ENCODE assay signal across 16 cellular contexts in the genomic region with DNA sequence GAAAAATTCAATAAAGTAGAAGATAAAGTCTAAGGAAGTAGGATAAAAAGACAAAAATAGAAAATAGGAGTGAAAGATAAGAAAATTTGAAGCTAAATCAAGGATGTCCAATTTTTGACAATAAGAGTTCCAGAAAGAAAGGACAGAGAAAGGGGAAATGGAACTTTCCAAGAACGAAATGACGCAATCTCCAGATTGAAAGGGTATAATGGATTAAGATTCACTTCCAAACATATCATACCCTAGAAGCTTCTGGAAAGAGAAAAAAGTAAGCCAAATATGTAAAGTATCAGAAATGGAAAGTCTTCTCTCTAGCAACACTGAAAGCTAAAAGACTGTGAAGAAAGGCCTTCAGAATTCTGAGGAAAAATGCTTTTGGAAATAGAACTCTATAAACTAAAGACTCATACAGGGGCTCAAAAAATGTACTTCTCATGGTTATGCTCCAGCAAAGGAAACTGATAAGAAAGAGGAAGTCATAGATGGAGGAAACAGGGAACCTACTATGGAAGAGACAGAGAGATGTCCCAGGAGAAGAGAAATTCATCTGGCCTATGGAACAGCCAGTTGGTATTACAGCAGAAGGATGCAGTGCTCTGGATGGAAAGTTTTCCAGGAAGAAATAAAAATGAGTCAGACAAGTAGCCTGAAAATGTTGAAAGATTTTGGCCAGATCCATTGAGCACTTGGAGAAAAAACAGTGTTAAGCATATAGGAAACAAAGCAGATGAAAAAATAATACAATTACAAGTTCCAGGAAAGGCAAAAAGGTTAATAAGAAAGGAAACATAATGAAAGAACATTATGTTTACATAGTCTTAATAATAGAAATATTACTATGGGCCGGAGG. TPM values are rescaled to one million over a fixed set of nuclear protein-coding genes. Genes with fewer than 3 reads are reported as not detected.
A peak's percentile ranks its signal among the peaks of the same experiment; 100 is the strongest.
DNase-seq lines count a peak whose midpoint lies in the region; ATAC-seq, FAIRE-seq and TF ChIP-seq lines count a peak whose summit lies in the region.
"Had no signal": no experiment of that assay in that cellular context is flagged by ENCODE, and none has a peak within 500 bp of the region (broad histone marks: within the 10 kb centered on the region; RNA-seq: fewer than 3 reads in every experiment).

No MANE protein-coding gene starts in this region.

- CTCF ChIA-PET in CD4-positive, alpha-beta memory T cell (lab: Charles Lee; ENCODE audit: partially characterized antibody) = interaction anchor here (1.2 to 1.7 kb wide), 6 partner anchors 13 to 84 kb away, joined by 3 to 7 read pairs (median 4); no protein-coding TSS in a partner anchor
- CTCF ChIA-PET in activated CD4-positive, alpha-beta memory T cell treated with anti-CD3 and anti-CD28 coated beads for 36 hours (lab: Charles Lee) = interaction anchor here (1.6 to 4.0 kb wide), 2 partner anchors 11 to 48 kb away, joined by 6 to 19 read pairs; no protein-coding TSS in a partner anchor

- POLR2A ChIA-PET in CD4-positive, alpha-beta memory T cell (lab: Charles Lee; ENCODE audit: partially characterized antibody) = interaction anchor here (0.7 to 7.9 kb wide), 8 partner anchors 9 to 42 kb away, joined by 3 to 76 read pairs (median 4); a partner anchor contains a TSS
- POLR2A ChIA-PET in activated CD4-positive, alpha-beta memory T cell treated with anti-CD3 and anti-CD28 coated beads for 36 hours (lab: Charles Lee) = no interaction called here

- H3K27me3 Mint-ChIP-seq in CD4-positive, alpha-beta memory T cell = no peaks in the 10 kb centered on the region
- H3K27me3 Mint-ChIP-seq in activated CD4-positive, alpha-beta memory T cell treated with anti-CD3 and anti-CD28 coated beads for 36 hours = no peaks in the 10 kb centered on the region

- peaks cover 50% of the 10 kb centered on the region for H3K36me3 ChIP-seq in CD4-positive, alpha-beta memory T cell (ENCODE audit: insufficient read depth, low read length)
- H3K36me3 ChIP-seq in gastroesophageal sphincter = peaks cover 0 to 28% of the 10 kb centered on the region in 2 donors

- peaks cover 48 to 62% of the 10 kb centered on the region in 2 donors for H3K36me3 Mint-ChIP-seq in CD4-positive, alpha-beta memory T cell
- peaks cover 46% of the 10 kb centered on the region for H3K36me3 Mint-ChIP-seq in activated CD4-positive, alpha-beta memory T cell treated with anti-CD3 and anti-CD28 coated beads for 36 hours

- H3K4me1 ChIP-seq in CD4-positive, alpha-beta memory T cell (ENCODE audit: insufficient read depth, low read length) = peaks cover 7% of the 10 kb centered on the region
- peaks cover 0 to 22% (median 0%) of the 10 kb centered on the region in 3 donors for H3K4me1 ChIP-seq in gastroesophageal sphincter

- no peak for TF ChIP-seq EP300 in gastroesophageal sphincter (IDR thresholded peaks at IDR 0.05)

- no peak for DNase-seq in CD4-positive, alpha-beta memory T cell
- DNase-seq in GM19239 (ENCODE audit: insufficient read length, low spot score) (no peak), midbrain (lab: John Stamatoyannopoulos, UW) (no peak), erythroblast (lab: John Stamatoyannopoulos, UW) (no peak)
- DNase-seq in activated CD4-positive, alpha-beta memory T cell treated with anti-CD3 and anti-CD28 coated beads for 36 hours = no peak
- DNase-seq: activated CD8-positive, alpha-beta memory T cell treated with anti-CD3 and anti-CD28 coated beads, Interleukin-2, amount 50 U/mL, for 4 hours; NCI-H1694 treated with DMSO at 0.1 percent for 48 hours; NCI-H526 treated with DMSO at 0.1 percent for 48 hours; stomach had no signal

- intact Hi-C loops in CD4-positive, alpha-beta memory T cell (cut with micrococcal nuclease) = no loop called here
- intact Hi-C loops in activated CD4-positive, alpha-beta memory T cell treated with anti-CD3 and anti-CD28 coated beads for 36 hours (cut with micrococcal nuclease) = no loop called here

- TF ChIP-seq CTCF in gastroesophageal sphincter (IDR thresholded peaks at IDR 0.05) = no peak

- H3K4me1 Mint-ChIP-seq in CD4-positive, alpha-beta memory T cell = peaks cover 14 to 29% (median 19%) of the 10 kb centered on the region in 4 donors
- H3K4me1 Mint-ChIP-seq in activated CD4-positive, alpha-beta memory T cell treated with anti-CD3 and anti-CD28 coated beads for 36 hours (ENCODE audit: low read depth) = peaks cover 30% of the 10 kb centered on the region

- ATAC-seq in gastroesophageal sphincter = peak; percentile 31
- ATAC-seq in HG02571 (IDR thresholded peaks at IDR 0.05; ENCODE audit: unreplicated experiment) = no peak
- ATAC-seq: Right ventricle myocardium inferior had no signal

- no peaks in the 10 kb centered on the region for H3K9me3 ChIP-seq in CD4-positive, alpha-beta memory T cell (ENCODE audit: control insufficient read depth in 1 of 2, low read length in 2 of 2)
- H3K9me3 ChIP-seq in gastroesophageal sphincter = no peaks in the 10 kb centered on the region
- H3K9me3 ChIP-seq: stomach had no signal

- no peaks in the 10 kb centered on the region for H3K9me3 Mint-ChIP-seq in CD4-positive, alpha-beta memory T cell
- H3K9me3 Mint-ChIP-seq in activated CD4-positive, alpha-beta memory T cell treated with anti-CD3 and anti-CD28 coated beads for 36 hours = no peaks in the 10 kb centered on the region

- FAIRE-seq in GM19239 (lab: Jason Lieb, UNC) = peak; percentile 14
- FAIRE-seq: astrocyte, TTC549 had no signal

- no peak for TF ChIP-seq POLR2A in gastroesophageal sphincter (IDR thresholded peaks at IDR 0.05)
- TF ChIP-seq POLR2A in erythroblast (IDR thresholded peaks at IDR 0.05; ENCODE audit: low read length) = no peak

- 85 to 87% methylated on average over 3 of the region's 3 CpGs for WGBS in gastroesophageal sphincter (ENCODE audit: low coverage in 1 of 2), 2 donors

- H3K4me3 Mint-ChIP-seq in CD4-positive, alpha-beta memory T cell = no peak overlapping the region
- H3K4me3 Mint-ChIP-seq in activated CD4-positive, alpha-beta memory T cell treated with anti-CD3 and anti-CD28 coated beads for 36 hours = no peak overlapping the region

- H3K4me3 ChIP-seq in CD4-positive, alpha-beta memory T cell (ENCODE audit: low read length in 2 of 2) = no peak overlapping the region
- H3K4me3 ChIP-seq in gastroesophageal sphincter = no peak overlapping the region
- H3K4me3 ChIP-seq: lung, stomach had no signal

- peak overlapping the region; percentile 47 to 94 (median 69) for H3K27ac Mint-ChIP-seq in CD4-positive, alpha-beta memory T cell
- H3K27ac Mint-ChIP-seq in activated CD4-positive, alpha-beta memory T cell treated with anti-CD3 and anti-CD28 coated beads for 36 hours = peak overlapping the region; percentile 26

- no peaks in the 10 kb centered on the region for H3K27me3 ChIP-seq in CD4-positive, alpha-beta memory T cell (ENCODE audit: insufficient read depth, low read length)
- H3K27me3 ChIP-seq in gastroesophageal sphincter = no peaks in the 10 kb centered on the region
- H3K27me3 ChIP-seq: stomach had no signal

- H3K27ac ChIP-seq in CD4-positive, alpha-beta memory T cell (ENCODE audit: low read depth, low read length) = no peak overlapping the region
- H3K27ac ChIP-seq in gastroesophageal sphincter = peak overlapping the region in 1 of 4 donors; percentile 51
- H3K27ac ChIP-seq: C4-2B, stomach had no signal

RNA-seq across cellular contexts. Expression of a gene that starts 20.1 kb away (rescaled TPM):
- 100 to 1,000 TPM; 199 to 200 TPM for total RNA-seq in CD4-positive, alpha-beta memory T cell
- polyA plus RNA-seq in CD4-positive, alpha-beta memory T cell = 100 to 1,000 TPM in 1 of 2 donors, 10 to 100 TPM in 1; 30.6 to 108 TPM
- total RNA-seq in activated CD4-positive, alpha-beta memory T cell treated with anti-CD3 and anti-CD28 coated beads for 36 hours = 10 to 100 TPM; 55.9 to 56.3 TPM
- total RNA-seq in gastroesophageal sphincter = 10 to 100 TPM in 2 of 4 donors, 1 to 10 TPM in 2; 6.4 to 12.3 (median 10.0) TPM

Comparison
In these comparisons a context has a peak if more than half of its experiments do, and no peak if none do; other contexts are left out.
1. RNA of a gene that starts 20.1 kb away (total RNA-seq): 199 to 200 TPM in CD4-positive, alpha-beta memory T cell and 55.9 to 56.3 TPM in activated CD4-positive, alpha-beta memory T cell treated with anti-CD3 and anti-CD28 coated beads for 36 hours; 6.4 to 12.3 TPM in gastroesophageal sphincter; every median in the first group is over 4 times any median in the second.